Comparison of ENCODE assay signal across 8 cellular contexts in genomic region chr1:199684686-199685273, GRCh38.
A peak's percentile ranks its signal among the peaks of the same experiment; 100 is the strongest.
DNase-seq lines count a peak whose midpoint lies in the region; ATAC-seq and TF ChIP-seq lines count a peak whose summit lies in the region.

No MANE protein-coding gene starts in this region.

- H3K27me3 Mint-ChIP-seq in naive thymus-derived CD4-positive, alpha-beta T cell: peaks cover 7 to 33% (median 8%) of the 10 kb centered on the region in 5 donors

- H3K27ac ChIP-seq in naive thymus-derived CD4-positive, alpha-beta T cell (ENCODE audit: low read depth, low read length): no peak overlapping the region

- no peak overlapping the region for H3K4me3 ChIP-seq in BJ (ENCODE audit: low read depth, low read length)
- H3K4me3 ChIP-seq in naive thymus-derived CD4-positive, alpha-beta T cell (ENCODE audit: low read length): no peak overlapping the region
- no peak overlapping the region for H3K4me3 ChIP-seq in MG63

- in situ Hi-C loops in GM13977 (cut with MboI; ENCODE audit: low pct_unique_long_range_greater_than_20kb, low sequenced_read_pairs, unreplicated experiment): loop anchor here (25.0 kb wide), 1 partner anchor 828 kb away; no protein-coding TSS in a partner anchor

- DNase-seq in BJ (ENCODE audit: low read depth) (peak; percentile 15), GM13977 (ENCODE audit: low spot score) (peak; percentile 31), NCI-H1048 (lab: John Stamatoyannopoulos, UW) (peak; percentile 56), SHP77 treated with DMSO at 0.1 percent for 48 hours (lab: John Stamatoyannopoulos, UW) (peak; percentile 34), epidermal melanocyte (ENCODE audit: insufficient read length, low spot score) (peak; percentile 31), MG63 (no peak)
- DNase-seq in naive thymus-derived CD4-positive, alpha-beta T cell: peak in 7 of 9 donors; percentile 7 to 38 (median 28)

- H3K4me3 Mint-ChIP-seq in naive thymus-derived CD4-positive, alpha-beta T cell: no peak overlapping the region

- H3K9me3 ChIP-seq in naive thymus-derived CD4-positive, alpha-beta T cell (ENCODE audit: control insufficient read depth in 2 of 3, low read length in 3 of 3): no peaks in the 10 kb centered on the region
- no peaks in the 10 kb centered on the region for H3K9me3 ChIP-seq in MG63

- peak; percentile 85 for ATAC-seq in HG02759 (IDR thresholded peaks at IDR 0.05; ENCODE audit: unreplicated experiment)
- ATAC-seq in naive thymus-derived CD4-positive, alpha-beta T cell: peak; percentile 85

- intact Hi-C loops in naive thymus-derived CD4-positive, alpha-beta T cell (cut with micrococcal nuclease): loop anchor here (1.0 to 10.0 kb wide), 7 partner anchors 454 to 826 kb away; no protein-coding TSS in a partner anchor

- peak; percentile 78 for TF ChIP-seq CTCF in BJ (IDR thresholded peaks at IDR 0.05; ENCODE audit: insufficient read depth, low read depth, low read length)
- peak; percentile 81 for TF ChIP-seq CTCF in GM13977 (IDR thresholded peaks at IDR 0.05; ENCODE audit: extremely low read depth, insufficient read depth, missing control alignments)

- no peaks in the 10 kb centered on the region for H3K36me3 Mint-ChIP-seq in naive thymus-derived CD4-positive, alpha-beta T cell

- no peaks in the 10 kb centered on the region for H3K4me1 Mint-ChIP-seq in naive thymus-derived CD4-positive, alpha-beta T cell

- CTCF ChIA-PET in BJ (lab: Yijun Ruan, JAX): interaction anchor here (0.6 to 1.8 kb wide), 27 partner anchors 9 to 872 kb away, joined by 3 to 25 read pairs (median 3); no protein-coding TSS in a partner anchor
- CTCF ChIA-PET in naive thymus-derived CD4-positive, alpha-beta T cell (lab: Charles Lee): interaction anchor here (0.6 to 1.7 kb wide), 8 partner anchors 9 to 870 kb away, joined by 3 to 9 read pairs (median 3); no protein-coding TSS in a partner anchor

- H3K27me3 ChIP-seq in BJ (ENCODE audit: control insufficient read depth, insufficient read depth, low read length) (0 out of 2 replicates have a peak, but pooled peaks cover 1% of the 10 kb centered on the region), MG63 (no peaks in the 10 kb centered on the region)
- no peaks in the 10 kb centered on the region for H3K27me3 ChIP-seq in naive thymus-derived CD4-positive, alpha-beta T cell (ENCODE audit: control insufficient read depth in 2 of 2, insufficient read depth in 2 of 2, low read length in 2 of 2)

- H3K27ac Mint-ChIP-seq in naive thymus-derived CD4-positive, alpha-beta T cell: no peak overlapping the region

- H3K4me1 ChIP-seq in naive thymus-derived CD4-positive, alpha-beta T cell (ENCODE audit: control insufficient read depth in 2 of 2, insufficient read depth in 2 of 2, low read length in 2 of 2): no peaks in the 10 kb centered on the region

- POLR2A ChIA-PET in BJ (lab: Charles Lee): interaction anchor here (0.5 kb wide), 1 partner anchor 706 kb away, joined by 3 read pairs; no protein-coding TSS in a partner anchor
- POLR2A ChIA-PET in naive thymus-derived CD4-positive, alpha-beta T cell (lab: Charles Lee): no interaction called here

- no peaks in the 10 kb centered on the region for H3K36me3 ChIP-seq in BJ (ENCODE audit: control insufficient read depth, insufficient read depth, low read length)
- no peaks in the 10 kb centered on the region for H3K36me3 ChIP-seq in naive thymus-derived CD4-positive, alpha-beta T cell (ENCODE audit: control insufficient read depth in 2 of 3, insufficient read depth in 3 of 3, low read length in 3 of 3)
- H3K36me3 ChIP-seq in MG63: no peaks in the 10 kb centered on the region

- H3K9me3 Mint-ChIP-seq in naive thymus-derived CD4-positive, alpha-beta T cell: no peaks in the 10 kb centered on the region
